Comparison of ENCODE assay signal across 5 cellular contexts in the genomic region with DNA sequence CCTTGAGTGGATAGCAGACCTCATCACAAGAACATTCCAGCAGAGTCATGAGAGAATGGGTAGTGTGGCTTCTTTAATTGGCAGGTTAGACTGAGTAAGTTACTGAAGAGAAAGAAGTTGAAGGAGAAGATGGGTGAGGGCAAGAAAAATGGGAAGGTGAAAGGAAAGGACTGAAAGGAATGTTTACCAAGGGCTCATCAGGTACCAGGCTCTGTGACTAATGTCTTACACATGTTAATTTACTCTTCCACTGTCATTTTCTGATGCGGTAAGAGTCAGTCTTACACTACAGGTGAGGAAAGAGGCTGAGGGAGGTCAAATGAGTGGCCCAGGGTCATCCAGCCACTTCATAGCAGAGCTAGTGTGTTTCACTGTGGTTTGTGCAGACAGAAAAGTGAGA. TPM values are rescaled to one million over a fixed set of nuclear protein-coding genes. Genes with fewer than 3 reads are reported as not detected.
"Had no signal": no experiment of that assay in that cellular context is flagged by ENCODE, and none has a peak within 500 bp of the region (broad histone marks: within the 10 kb centered on the region; RNA-seq: fewer than 3 reads in every experiment).

No MANE protein-coding gene starts in this region.

RNA-seq across cellular contexts. Expression of gene PSG11, which starts 22.6 kb away (rescaled TPM):
- total RNA-seq: LHCN-M2, MCF 10A, OCI-LY7, Right ventricle myocardium inferior, SJCRH30 had no signal
